In genomic region chr11:70206226-70206785, GRCh38 we compare ENCODE assay signal across 12 cellular contexts. TPM values are rescaled to one million over a fixed set of nuclear protein-coding genes. Genes with fewer than 3 reads are reported as not detected.
A peak's percentile ranks its signal among the peaks of the same experiment; 100 is the strongest.
DNase-seq lines count a peak whose midpoint lies in the region; ATAC-seq and TF ChIP-seq lines count a peak whose summit lies in the region.
"Had no signal": no experiment of that assay in that cellular context is flagged by ENCODE, and none has a peak within 500 bp of the region (broad histone marks: within the 10 kb centered on the region; RNA-seq: fewer than 3 reads in every experiment).

No MANE protein-coding gene starts in this region.

- H3K79me2 ChIP-seq in mesendoderm (ENCODE audit: control insufficient read depth, insufficient read depth, low read length): peaks cover 37% of the 10 kb centered on the region

- H2BK120ac ChIP-seq in mesendoderm (ENCODE audit: low read depth, low read length): no peak overlapping the region

- no peak for ATAC-seq in stimulated activated naive CD8-positive, alpha-beta T cell treated with anti-CD3 and anti-CD28 coated beads, Interleukin-15, Interleukin-2, amounts not matched to agents 100 U/mL and 50 U/mL, for 24 hours
- ATAC-seq in activated T-helper 17 cell treated with anti-CD3 and anti-CD28 coated beads, Interleukin-2, amount 50 U/mL, for 72 hours (replicated peaks): no peak

- H4K5ac ChIP-seq in mesendoderm (ENCODE audit: low read length): no peak overlapping the region

- no peak overlapping the region for H2BK5ac ChIP-seq in mesendoderm (ENCODE audit: low read length)

- peak overlapping the region; percentile 62 for H3K56ac ChIP-seq in mesendoderm (ENCODE audit: low read length)

- H3K9me3 Mint-ChIP-seq in stimulated activated naive CD8-positive, alpha-beta T cell treated with anti-CD3 and anti-CD28 coated beads, Interleukin-15, Interleukin-2, amounts not matched to agents 100 ng/mL and 50 ng/mL, for 24 hours: no peaks in the 10 kb centered on the region
- H3K9me3 Mint-ChIP-seq in activated T-helper 17 cell treated with anti-CD3 and anti-CD28 coated beads, Interleukin-2, amount 50 U/mL, for 72 hours: no peaks in the 10 kb centered on the region

- H3K27me3 ChIP-seq in mesendoderm (ENCODE audit: insufficient read depth, low read length, poor library complexity): no peaks in the 10 kb centered on the region
- H3K27me3 ChIP-seq in Peyer's patch: no peaks in the 10 kb centered on the region
- no peaks in the 10 kb centered on the region for H3K27me3 ChIP-seq in thyroid gland

- no peak for TF ChIP-seq CTCF in Peyer's patch (IDR thresholded peaks at IDR 0.05)
- TF ChIP-seq CTCF in thyroid gland (IDR thresholded peaks at IDR 0.05): no peak

- intact Hi-C loops in thyroid gland (cut with DNase I): loop anchor here (10.0 kb wide), 1 partner anchor 58 kb away; no protein-coding TSS in a partner anchor

- no peak overlapping the region for H4K8ac ChIP-seq in mesendoderm (ENCODE audit: low read depth, low read length)

- H3K4me2 ChIP-seq in mesendoderm (ENCODE audit: low read length): no peak overlapping the region

- WGBS in mesendoderm (ENCODE audit: extremely low coverage, insufficient coverage, low lambda C conversion rate): no CpG with 5 or more reads among the region's 17 CpGs
- WGBS in thyroid gland, 2 donors: 92% methylated on average over 11 to 17 of the region's 17 CpGs

- H3K79me1 ChIP-seq in mesendoderm (ENCODE audit: low read length): peaks cover 32% of the 10 kb centered on the region

- no peak overlapping the region for H3K9ac ChIP-seq in mesendoderm (ENCODE audit: low read length)

- no peak overlapping the region for H3K4me3 Mint-ChIP-seq in stimulated activated naive CD8-positive, alpha-beta T cell treated with anti-CD3 and anti-CD28 coated beads, Interleukin-15, Interleukin-2, amounts not matched to agents 100 ng/mL and 50 ng/mL, for 24 hours
- H3K4me3 Mint-ChIP-seq in activated T-helper 17 cell treated with anti-CD3 and anti-CD28 coated beads, Interleukin-2, amount 50 U/mL, for 72 hours: peak overlapping the region; percentile 98

- TF ChIP-seq POLR2A in Peyer's patch (IDR thresholded peaks at IDR 0.05) (no peak), thyroid gland (IDR thresholded peaks at IDR 0.05) (no peak)

- H3K36me3 ChIP-seq in mesendoderm (ENCODE audit: control insufficient read depth, insufficient read depth, low read length): peaks cover 11% of the 10 kb centered on the region
- H3K36me3 ChIP-seq in Peyer's patch: peaks cover 0 to 39% (median 0%) of the 10 kb centered on the region in 3 donors
- H3K36me3 ChIP-seq in thyroid gland: peaks cover 19 to 29% of the 10 kb centered on the region in 2 donors

- no peaks in the 10 kb centered on the region for H3K27me3 Mint-ChIP-seq in stimulated activated naive CD8-positive, alpha-beta T cell treated with anti-CD3 and anti-CD28 coated beads, Interleukin-15, Interleukin-2, amounts not matched to agents 100 ng/mL and 50 ng/mL, for 24 hours
- H3K27me3 Mint-ChIP-seq in activated T-helper 17 cell treated with anti-CD3 and anti-CD28 coated beads, Interleukin-2, amount 50 U/mL, for 72 hours: no peaks in the 10 kb centered on the region

- H3K4me1 Mint-ChIP-seq in stimulated activated naive CD8-positive, alpha-beta T cell treated with anti-CD3 and anti-CD28 coated beads, Interleukin-15, Interleukin-2, amounts not matched to agents 100 ng/mL and 50 ng/mL, for 24 hours (ENCODE audit: low read depth): peaks cover 63% of the 10 kb centered on the region
- H3K4me1 Mint-ChIP-seq in activated T-helper 17 cell treated with anti-CD3 and anti-CD28 coated beads, Interleukin-2, amount 50 U/mL, for 72 hours: peaks cover 29% of the 10 kb centered on the region

- H3K23ac ChIP-seq in mesendoderm (ENCODE audit: low read length): no peak overlapping the region

- H3K4ac ChIP-seq in mesendoderm (ENCODE audit: low read depth, low read length): no peak overlapping the region

- H3K27ac ChIP-seq in mesendoderm (ENCODE audit: low read depth, low read length) (no peak overlapping the region), Peyer's patch (no peak overlapping the region), thyroid gland (no peak overlapping the region)
- H3K27ac ChIP-seq: left ventricle myocardium inferior had no signal

- H3K18ac ChIP-seq in mesendoderm (ENCODE audit: low read length): no peak overlapping the region

- no peaks in the 10 kb centered on the region for H3K9me3 ChIP-seq in Peyer's patch
- no peaks in the 10 kb centered on the region for H3K9me3 ChIP-seq in thyroid gland
- H3K9me3 ChIP-seq: left ventricle myocardium inferior had no signal

- no peak overlapping the region for H2AK5ac ChIP-seq in mesendoderm (ENCODE audit: low read length)

- H3K4me3 ChIP-seq in mesendoderm (ENCODE audit: low read length) (no peak overlapping the region), Peyer's patch (no peak overlapping the region), thyroid gland (replicated peaks in 1 of 3) (no peak overlapping the region)
- H3K4me3 ChIP-seq: left ventricle myocardium inferior had no signal

- H2BK15ac ChIP-seq in mesendoderm (replicated peaks; ENCODE audit: low read depth): no peak overlapping the region

- no peak for DNase-seq in stimulated activated naive CD8-positive, alpha-beta T cell treated with anti-CD3 and anti-CD28 coated beads, Interleukin-15, Interleukin-2, amounts not matched to agents 100 U/mL and 50 U/mL, for 24 hours
- DNase-seq in mesendoderm: no peak
- no peak for DNase-seq in NCI-H1436 (lab: John Stamatoyannopoulos, UW)
- no peak for DNase-seq in Peyer's patch
- DNase-seq in thyroid gland: no peak
- DNase-seq in activated gamma-delta T cell treated with Interleukin-2 at 50 U/mL for 16 hours: no peak
- DNase-seq: DMS53, foreskin fibroblast, left ventricle myocardium inferior, NCI-H187 had no signal

- H3K4me1 ChIP-seq in mesendoderm (ENCODE audit: control insufficient read depth, low read depth, low read length): peaks cover 5% of the 10 kb centered on the region
- H3K4me1 ChIP-seq in Peyer's patch: peaks cover 0 to 30% (median 11%) of the 10 kb centered on the region in 4 donors
- H3K4me1 ChIP-seq in thyroid gland: peaks cover 12 to 13% of the 10 kb centered on the region in 2 donors

- H3K36me3 Mint-ChIP-seq in stimulated activated naive CD8-positive, alpha-beta T cell treated with anti-CD3 and anti-CD28 coated beads, Interleukin-15, Interleukin-2, amounts not matched to agents 100 ng/mL and 50 ng/mL, for 24 hours (ENCODE audit: low read depth): peaks cover 52% of the 10 kb centered on the region
- H3K36me3 Mint-ChIP-seq in activated T-helper 17 cell treated with anti-CD3 and anti-CD28 coated beads, Interleukin-2, amount 50 U/mL, for 72 hours (ENCODE audit: low read depth): peaks cover 67% of the 10 kb centered on the region

- peak overlapping the region; percentile 64 for H3K27ac Mint-ChIP-seq in stimulated activated naive CD8-positive, alpha-beta T cell treated with anti-CD3 and anti-CD28 coated beads, Interleukin-15, Interleukin-2, amounts not matched to agents 100 ng/mL and 50 ng/mL, for 24 hours
- peak overlapping the region; percentile 99 for H3K27ac Mint-ChIP-seq in activated T-helper 17 cell treated with anti-CD3 and anti-CD28 coated beads, Interleukin-2, amount 50 U/mL, for 72 hours

RNA-seq across cellular contexts. Expression of gene FADD, which starts 3.2 kb away (rescaled TPM):
- total RNA-seq in activated T-helper 17 cell treated with anti-CD3 and anti-CD28 coated beads, Interleukin-2, amount 50 U/mL, for 72 hours: 10 to 100 TPM; 25.5 to 37.1 TPM
- polyA plus RNA-seq in mesendoderm (2013, experiment 1 of 2): 40.9 TPM
- polyA plus RNA-seq in mesendoderm (2013, experiment 2 of 2): 40.4 TPM
- total RNA-seq in Peyer's patch (10 to 100 TPM in 3 of 4 donors, 1 to 10 TPM in 1; 9.9 to 33.6 (median 28.8) TPM), thyroid gland (10 to 100 TPM; 18.1 to 32.6 (median 21.1) TPM)
